In the genomic region with DNA sequence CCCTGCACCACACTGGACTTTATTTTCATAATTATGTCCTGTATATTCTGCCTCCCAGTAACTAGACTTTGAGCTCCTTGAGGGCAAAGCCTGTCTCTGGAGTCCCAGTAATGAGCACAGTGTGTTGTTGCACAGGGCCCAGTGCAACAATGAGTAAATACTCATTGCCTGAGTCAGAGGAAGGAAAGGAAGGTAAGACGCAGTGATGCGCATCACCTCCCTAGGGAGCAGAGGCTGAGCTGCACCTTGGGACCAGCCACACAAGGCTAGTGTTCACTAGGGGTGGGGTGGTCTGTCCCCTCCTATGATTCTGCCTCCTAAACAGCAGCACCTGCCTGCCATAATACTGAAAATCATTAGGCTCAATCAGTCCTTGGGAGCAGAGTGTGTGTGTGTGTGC, we compare ENCODE assay signal across 27 cellular contexts.
DNase-seq lines count a peak whose midpoint lies in the region; ATAC-seq and TF ChIP-seq lines count a peak whose summit lies in the region.
"Had no signal": no experiment of that assay in that cellular context is flagged by ENCODE, and none has a peak within 500 bp of the region (broad histone marks: within the 10 kb centered on the region; RNA-seq: fewer than 3 reads in every experiment).

No MANE protein-coding gene starts in this region.

- H3K27ac ChIP-seq in BLaER1 (no peak overlapping the region), cingulate gyrus (ENCODE audit: low read depth, low read length) (peak overlapping the region; percentile 51), thyroid gland (no peak overlapping the region)
- H3K27ac ChIP-seq: C4-2B, Peyer's patch had no signal

- intact Hi-C loops in thyroid gland (cut with DNase I) = loop anchor here (10.0 kb wide), 1 partner anchor 467 kb away; no protein-coding TSS in a partner anchor

- H3K36me3 ChIP-seq in BLaER1 (no peaks in the 10 kb centered on the region), thyroid gland (no peaks in the 10 kb centered on the region)
- H3K36me3 ChIP-seq: MG63, Peyer's patch had no signal

- no peak for TF ChIP-seq RAD21 in Ishikawa (IDR thresholded peaks at IDR 0.05; ENCODE audit: low read depth)

- peaks cover 2% of the 10 kb centered on the region for H3K4me1 Mint-ChIP-seq in memory B cell
- H3K4me1 Mint-ChIP-seq in activated T-cell treated with anti-CD3 and anti-CD28 coated beads, Interleukin-2, amount 50 U/mL, for 24 hours (ENCODE audit: low read depth) = no peaks in the 10 kb centered on the region

- no peaks in the 10 kb centered on the region for H4K20me1 ChIP-seq in BLaER1

- ATAC-seq in memory B cell (ENCODE audit: low read depth) (peak; percentile 15), GM19452 (IDR thresholded peaks at IDR 0.05; ENCODE audit: unreplicated experiment) (no peak)
- ATAC-seq: CD8-positive, alpha-beta T cell had no signal

- H3K9me3 ChIP-seq in BLaER1 = no peaks in the 10 kb centered on the region
- H3K9me3 ChIP-seq in thyroid gland = no peaks in the 10 kb centered on the region
- H3K9me3 ChIP-seq: Caco-2, MG63, Peyer's patch, SK-N-SH had no signal

- no peak overlapping the region for H3K9ac ChIP-seq in BLaER1
- H3K9ac ChIP-seq: SK-N-SH had no signal

- H3K36me3 Mint-ChIP-seq in memory B cell = no peaks in the 10 kb centered on the region
- no peaks in the 10 kb centered on the region for H3K36me3 Mint-ChIP-seq in activated T-cell treated with anti-CD3 and anti-CD28 coated beads, Interleukin-2, amount 50 U/mL, for 24 hours (ENCODE audit: low read depth)
- H3K36me3 Mint-ChIP-seq: CD8-positive, alpha-beta T cell had no signal

- H3K4me1 ChIP-seq in BLaER1 = peaks cover 13% of the 10 kb centered on the region
- H3K4me1 ChIP-seq in thyroid gland = no peaks in the 10 kb centered on the region
- H3K4me1 ChIP-seq: Caco-2, Peyer's patch had no signal

- no peak overlapping the region for H3K27ac Mint-ChIP-seq in memory B cell
- no peak overlapping the region for H3K27ac Mint-ChIP-seq in activated T-cell treated with anti-CD3 and anti-CD28 coated beads, Interleukin-2, amount 50 U/mL, for 24 hours
- H3K27ac Mint-ChIP-seq: CD8-positive, alpha-beta T cell had no signal

- TF ChIP-seq POLR2A in thyroid gland (IDR thresholded peaks at IDR 0.05) = no peak

- TF ChIP-seq CTCF in thyroid gland (IDR thresholded peaks at IDR 0.05) = no peak

- peak overlapping the region; percentile 63 for H3K4me2 ChIP-seq in BLaER1
- H3K4me2 ChIP-seq: SK-N-SH had no signal

- H3K27me3 ChIP-seq in BLaER1 (no peaks in the 10 kb centered on the region), thyroid gland (no peaks in the 10 kb centered on the region)
- H3K27me3 ChIP-seq: Peyer's patch had no signal

- DNase-seq in memory B cell (ENCODE audit: low spot score in 2 of 2) (no peak), thyroid gland (no peak)
- DNase-seq in stimulated activated CD8-positive, alpha-beta memory T cell treated with anti-CD3 and anti-CD28 coated beads, Interleukin-4, amount 100 ng/mL, for 48 hours = no peak
- DNase-seq in activated T-cell treated with anti-CD3 and anti-CD28 coated beads, Interleukin-2, amount 50 U/mL, for 24 hours = no peak
- DNase-seq: Caco-2; CD8-positive, alpha-beta T cell; DMS79; EL; GDM1; GOT3; HCEC 1CT; KG1; MG63; NCI-H1417; NCI-H1694; NCI-H2081; NCI-H2227 treated with DMSO at 0.1 percent for 48 hours; NCI-H526 treated with DMSO at 0.1 percent for 48 hours; Peyer's patch; SIG-M5; SK-N-SH; SW 1271 had no signal

- H3K9me3 Mint-ChIP-seq in memory B cell = no peaks in the 10 kb centered on the region
- H3K9me3 Mint-ChIP-seq in activated T-cell treated with anti-CD3 and anti-CD28 coated beads, Interleukin-2, amount 50 U/mL, for 24 hours = no peaks in the 10 kb centered on the region
- H3K9me3 Mint-ChIP-seq: CD8-positive, alpha-beta T cell had no signal

- TF ChIP-seq EP300 in Ishikawa (IDR thresholded peaks at IDR 0.05; ENCODE audit: borderline replicate concordance) = peak; percentile 21; the same call in 1 of the 2 replicates

- H3K4me3 ChIP-seq in BLaER1 (no peak overlapping the region), thyroid gland (replicated peaks in 1 of 3) (no peak overlapping the region)
- H3K4me3 ChIP-seq: MG63, Peyer's patch had no signal

- no peaks in the 10 kb centered on the region for H3K27me3 Mint-ChIP-seq in memory B cell
- H3K27me3 Mint-ChIP-seq in activated T-cell treated with anti-CD3 and anti-CD28 coated beads, Interleukin-2, amount 50 U/mL, for 24 hours = peaks cover 8% of the 10 kb centered on the region

- H3K4me3 Mint-ChIP-seq in memory B cell = no peak overlapping the region
- no peak overlapping the region for H3K4me3 Mint-ChIP-seq in activated T-cell treated with anti-CD3 and anti-CD28 coated beads, Interleukin-2, amount 50 U/mL, for 24 hours
- H3K4me3 Mint-ChIP-seq: CD8-positive, alpha-beta T cell had no signal

- 87 to 91% methylated on average over 2 of the region's 2 CpGs for WGBS in thyroid gland, 2 donors

TF ChIP-seq in Ishikawa, 13 proteins besides CTCF, POLR2A, EP300 and RAD21:
- TF ChIP-seq TCF12 (IDR thresholded peaks at IDR 0.05; ENCODE audit: low read depth) (0 out of 2 replicates have a peak, but pooled peaks have one; percentile 19), NFIC (IDR thresholded peaks at IDR 0.05) (no peak), CREB1 (IDR thresholded peaks at IDR 0.05; ENCODE audit: low read depth) (no peak)
